In genomic region chr12:6427796-6428195, GRCh38 we compare ENCODE assay signal across 11 cellular contexts. TPM values are rescaled to one million over a fixed set of nuclear protein-coding genes. Genes with fewer than 3 reads are reported as not detected.
DNase-seq lines count a peak whose midpoint lies in the region; ATAC-seq, FAIRE-seq and TF ChIP-seq lines count a peak whose summit lies in the region.
"Not testable (repeated sequence)": the region's sequence is repeated elsewhere in the genome, so short reads cannot be mapped to it uniquely, and the experiment has no call there.
"Had no signal": no experiment of that assay in that cellular context is flagged by ENCODE, and none has a peak within 500 bp of the region (broad histone marks: within the 10 kb centered on the region; RNA-seq: fewer than 3 reads in every experiment).

No MANE protein-coding gene starts in this region.

- 1% methylated on average over 10 of the region's 10 CpGs for WGBS in GM12878 (ENCODE audit: insufficient coverage, insufficient replicate concordance, low lambda C conversion rate, missing lambda C conversion rate)

- not testable (repeated sequence) for ATAC-seq in activated T-helper 17 cell treated with anti-CD3 and anti-CD28 coated beads, Interleukin-2, amount 50 U/mL, for 72 hours (replicated peaks); GM12878; stimulated activated naive CD8-positive, alpha-beta T cell treated with anti-CD3 and anti-CD28 coated beads, Interleukin-15, Interleukin-2, amounts not matched to agents 100 U/mL and 50 U/mL, for 24 hours

- intact Hi-C loops in activated CD4-positive, alpha-beta memory T cell treated with anti-CD3 and anti-CD28 coated beads for 36 hours (cut with micrococcal nuclease) = loop anchor here (1.0 to 10.0 kb wide), 7 partner anchors 16 to 425 kb away; partner anchors contain the start of genes CDCA3, CHD4, USP5 and ZNF384
- intact Hi-C loops in GM12878 (cut with micrococcal nuclease; ENCODE audit: unreplicated experiment) = loop anchor here (1.0 kb wide), 4 partner anchors 16 to 66 kb away; partner anchors contain the start of gene MRPL51

- SMC1A ChIA-PET in GM12878 (lab: Charles Lee; ENCODE audit: uncharacterized antibody, unreplicated experiment) = interaction anchor here (1.3 to 8.1 kb wide), 7 partner anchors 15 to 89 kb away, joined by 4 to 211 read pairs (median 51); partner anchors contain the start of genes CD27, MRPL51, TAPBPL and VAMP1

- not testable (repeated sequence) for H3K36me3 Mint-ChIP-seq in activated CD4-positive, alpha-beta memory T cell treated with anti-CD3 and anti-CD28 coated beads for 36 hours; activated T-helper 17 cell treated with anti-CD3 and anti-CD28 coated beads, Interleukin-2, amount 50 U/mL, for 72 hours (ENCODE audit: low read depth)

- peak; percentile 40; the same call in 1 of the 2 replicates for TF ChIP-seq POLR2A in Raji (IDR thresholded peaks at IDR 0.05; ENCODE audit: insufficient read depth, low read depth, low read length)
- not testable (repeated sequence) for TF ChIP-seq POLR2A in GM12878 (IDR thresholded peaks at IDR 0.05; ENCODE audit: low read depth, low read length)

- H3K27ac Mint-ChIP-seq in activated CD4-positive, alpha-beta memory T cell treated with anti-CD3 and anti-CD28 coated beads for 36 hours = peak overlapping the region; percentile 99
- peak overlapping the region; percentile 99 for H3K27ac Mint-ChIP-seq in activated T-helper 17 cell treated with anti-CD3 and anti-CD28 coated beads, Interleukin-2, amount 50 U/mL, for 72 hours

- not testable (repeated sequence) for TF ChIP-seq EP300 in GM12878 (IDR thresholded peaks at IDR 0.05; ENCODE audit: borderline replicate concordance in 1 of 2, control insufficient read depth in 1 of 2, low read depth in 2 of 2, low read length in 2 of 2)

- H3K9ac ChIP-seq in BLaER1 treated with 17β-estradiol and CSF1 and Interleukin-3, amounts not matched to agents 10 nM and 100 nM = peak overlapping the region in 10 of 11 experiments; percentile 69 to 89 (median 84); a peak in 19 of 22 replicates
- peak overlapping the region; percentile 71 for H3K9ac ChIP-seq in GM12878 (ENCODE audit: control insufficient read depth, insufficient read depth, low read length)

- BruUV-seq in GM12878 (replicated peaks; lab: Mats Ljungman, UMichigan) = not testable (repeated sequence)

- RAD21 ChIA-PET in GM12878 (lab: Charles Lee; ENCODE audit: unreplicated experiment) = interaction anchor here (1.3 to 7.6 kb wide), 9 partner anchors 11 to 110 kb away, joined by 4 to 151 read pairs (median 55); partner anchors contain the start of genes CD27 and TAPBPL

- H2AFZ ChIP-seq in GM12878 (ENCODE audit: control insufficient read depth, low read depth, low read length) = not testable (repeated sequence)

- not testable (repeated sequence) for H3K27me3 ChIP-seq in BLaER1 treated with 17β-estradiol and CSF1 and Interleukin-3, amounts not matched to agents 10 nM and 100 nM; GM12878 (replicated peaks in 1 of 2; ENCODE audit: control insufficient read depth in 2 of 2, insufficient read depth in 2 of 2, low read length in 1 of 2)

- TF ChIP-seq RAD21 in GM12878 (IDR thresholded peaks at IDR 0.05; ENCODE audit: insufficient read depth, low read depth, low read length) = not testable (repeated sequence)

- H3K9me3 Mint-ChIP-seq in activated CD4-positive, alpha-beta memory T cell treated with anti-CD3 and anti-CD28 coated beads for 36 hours; activated T-helper 17 cell treated with anti-CD3 and anti-CD28 coated beads, Interleukin-2, amount 50 U/mL, for 72 hours: not testable (repeated sequence)

- H3K4me1 Mint-ChIP-seq in activated CD4-positive, alpha-beta memory T cell treated with anti-CD3 and anti-CD28 coated beads for 36 hours (ENCODE audit: low read depth) = peaks cover 68% of the 10 kb centered on the region
- peaks cover 36% of the 10 kb centered on the region for H3K4me1 Mint-ChIP-seq in activated T-helper 17 cell treated with anti-CD3 and anti-CD28 coated beads, Interleukin-2, amount 50 U/mL, for 72 hours

- not testable (repeated sequence) for DNase-seq in GM12865 (ENCODE audit: low read depth); activated CD4-positive, alpha-beta memory T cell treated with anti-CD3 and anti-CD28 coated beads for 36 hours; GM12878 (ENCODE audit: low read depth, low spot score)
- peak; percentile 35 for DNase-seq in mesenteric fat pad (ENCODE audit: low spot score)
- peak; percentile 5 for DNase-seq in stimulated activated naive CD8-positive, alpha-beta T cell treated with anti-CD3 and anti-CD28 coated beads, Interleukin-15, Interleukin-2, amounts not matched to agents 100 U/mL and 50 U/mL, for 24 hours

- H3K4me3 Mint-ChIP-seq in activated CD4-positive, alpha-beta memory T cell treated with anti-CD3 and anti-CD28 coated beads for 36 hours = peak overlapping the region; percentile 82
- H3K4me3 Mint-ChIP-seq in activated T-helper 17 cell treated with anti-CD3 and anti-CD28 coated beads, Interleukin-2, amount 50 U/mL, for 72 hours = peak overlapping the region; percentile 85

- not testable (repeated sequence) for H3K79me2 ChIP-seq in GM12878 (ENCODE audit: control insufficient read depth, insufficient read depth, low read length)

- not testable (repeated sequence) for H3K9me3 ChIP-seq in BLaER1 treated with 17β-estradiol and CSF1 and Interleukin-3, amounts not matched to agents 10 nM and 100 nM (replicated peaks in 1 of 11); GM12878 (replicated peaks; ENCODE audit: control insufficient read depth, insufficient read depth, low read length)

- POLR2A ChIA-PET in activated CD4-positive, alpha-beta memory T cell treated with anti-CD3 and anti-CD28 coated beads for 36 hours (lab: Charles Lee) = interaction anchor here (1.0 to 6.3 kb wide), 6 partner anchors 16 to 112 kb away, joined by 3 to 80 read pairs (median 30); partner anchors contain the start of genes CD27, GAPDH, TAPBPL and VAMP1
- POLR2A ChIA-PET in GM12878 (lab: Charles Lee) = interaction anchor here (0.7 to 7.3 kb wide), 11 partner anchors 14 to 92 kb away, joined by 3 to 134 read pairs (median 7); partner anchors contain the start of genes CD27, TAPBPL and VAMP1

- peak overlapping the region in 7 of 10 experiments; percentile 21 to 62 (median 49); a peak in 9 of 20 replicates for H3K4me3 ChIP-seq in BLaER1 treated with 17β-estradiol and CSF1 and Interleukin-3, amounts not matched to agents 10 nM and 100 nM
- peak overlapping the region; percentile 8 for H3K4me3 ChIP-seq in GM12865 (ENCODE audit: low read depth, low read length)
- H3K4me3 ChIP-seq in GM12878 = peak overlapping the region; percentile 45

- H3K27me3 Mint-ChIP-seq in activated CD4-positive, alpha-beta memory T cell treated with anti-CD3 and anti-CD28 coated beads for 36 hours; activated T-helper 17 cell treated with anti-CD3 and anti-CD28 coated beads, Interleukin-2, amount 50 U/mL, for 72 hours: not testable (repeated sequence)

- H3K4me2 ChIP-seq in BLaER1 treated with 17β-estradiol and CSF1 and Interleukin-3, amounts not matched to agents 10 nM and 100 nM = peak overlapping the region; percentile 81 to 96 (median 93)
- H3K4me2 ChIP-seq in GM12878 (ENCODE audit: control insufficient read depth, insufficient read depth) = peak overlapping the region; percentile 82

- in situ Hi-C loops in GM12878 (cut with MboI) = loop anchor here (5.0 kb wide), 2 partner anchors 35 to 105 kb away; partner anchors contain the start of gene GAPDH

- TF ChIP-seq CTCF in GM12865 (IDR thresholded peaks at IDR 0.05; ENCODE audit: insufficient read depth, low read depth, low read length, missing control alignments); GM12878 (IDR thresholded peaks at IDR 0.05 in 2 of 3, conservative IDR thresholded peaks at IDR 0.05 in 1 of 3; ENCODE audit: control insufficient read depth in 2 of 3, extremely low read depth in 1 of 3, insufficient read depth in 1 of 3, low read depth in 3 of 3, low read length in 3 of 3): not testable (repeated sequence)

- CTCF ChIA-PET in activated CD4-positive, alpha-beta memory T cell treated with anti-CD3 and anti-CD28 coated beads for 36 hours (lab: Charles Lee) = interaction anchor here (1.4 to 7.6 kb wide), 4 partner anchors 16 to 110 kb away, joined by 4 to 288 read pairs (median 10); partner anchors contain the start of genes CD27 and VAMP1
- CTCF ChIA-PET in GM12878 (lab: Yijun Ruan, JAX) = interaction anchor here (0.9 to 8.1 kb wide), 10 partner anchors 12 to 130 kb away, joined by 3 to 240 read pairs (median 5); partner anchors contain the start of genes CD27 and VAMP1

- H3K36me3 ChIP-seq in BLaER1 treated with 17β-estradiol and CSF1 and Interleukin-3, amounts not matched to agents 10 nM and 100 nM; GM12878 (ENCODE audit: control insufficient read depth in 2 of 2, insufficient read depth in 2 of 2, low read length in 1 of 2): not testable (repeated sequence)

- H3K4me1 ChIP-seq in BLaER1 treated with 17β-estradiol and CSF1 and Interleukin-3, amounts not matched to agents 10 nM and 100 nM = peaks cover 80 to 99% (median 91%) of the 10 kb centered on the region in 10 experiments
- peaks cover 81% of the 10 kb centered on the region for H3K4me1 ChIP-seq in GM12878 (ENCODE audit: control insufficient read depth, insufficient read depth, low read length)

- peak overlapping the region in 10 of 11 experiments; percentile 82 to 98 (median 96); a peak in 20 of 22 replicates for H3K27ac ChIP-seq in BLaER1 treated with 17β-estradiol and CSF1 and Interleukin-3, amounts not matched to agents 10 nM and 100 nM
- H3K27ac ChIP-seq in GM12878 (ENCODE audit: control insufficient read depth, insufficient read depth) = peak overlapping the region; percentile 95

- not testable (repeated sequence) for FAIRE-seq in GM12878 (lab: Jason Lieb, UNC)

- not testable (repeated sequence) for H4K20me1 ChIP-seq in BLaER1 treated with 17β-estradiol and CSF1 and Interleukin-3, amounts not matched to agents 10 nM and 100 nM; GM12878 (ENCODE audit: control insufficient read depth, insufficient read depth)

RNA-seq across cellular contexts. Expression of gene CD27, which starts 17.0 kb away (rescaled TPM):
- 10 to 100 TPM; 36.5 to 39.3 TPM for total RNA-seq in activated CD4-positive, alpha-beta memory T cell treated with anti-CD3 and anti-CD28 coated beads for 36 hours
- total RNA-seq in activated T-helper 17 cell treated with anti-CD3 and anti-CD28 coated beads, Interleukin-2, amount 50 U/mL, for 72 hours = 10 to 100 TPM; 21.1 to 42.1 TPM
- total RNA-seq in GM12878 (2013; cell fraction: nucleolus; rRNA removed) = 30.2 TPM in 2 replicates
- total RNA-seq in GM12878 (2014; rRNA removed) (164 and 184 TPM in 2 replicates), GM12878 (2014; rRNA removed; fragmentation: Illumina TruSeq; extraction: Trizol) (66.8 and 66.9 TPM in 2 replicates), GM12878 (2021) (116 and 117 TPM in 2 replicates), mesenteric fat pad (not detected)
- polyA plus RNA-seq in GM12878 (2011; ENCODE audit: low read depth) = 81.7 TPM
- polyA plus RNA-seq in GM12878 (2011; rRNA removed) (14.7 and 32.0 TPM in 2 replicates), GM12878 (2014; fragmentation: Illumina TruSeq; extraction: Trizol) (24.2 and 96.1 TPM in 2 replicates), GM12878 (2014; fragmentation: Nextera tagmentation; extraction: Ambion mirVana) (10 to 100 TPM in 1 of 2 experiments, 1 to 10 TPM in 1; 4.9 to 15.0 TPM), GM12878 (2014; rRNA removed) (140 and 158 TPM in 2 replicates), GM12878 (2016; fragmentation: Nextera tagmentation; extraction: Ambion mirVana) (100 to 1,000 TPM; 127 to 135 TPM)
- polyA plus RNA-seq in GM12878 (2011; cell fraction: cytosol; rRNA removed) = 51.3 and 56.6 TPM in 2 replicates
- 21.4 TPM in 2 replicates for polyA plus RNA-seq in GM12878 (2011; cell fraction: nucleus; rRNA removed)
- 142 and 178 TPM in 2 replicates for polyA plus RNA-seq in GM12878 (2012)
- 24.5 and 40.9 TPM in 2 replicates for polyA minus RNA-seq in GM12878 (2011; rRNA and poly(A)+ RNA removed)
- polyA minus RNA-seq in GM12878 (2011; cell fraction: cytosol; rRNA and poly(A)+ RNA removed) = 11.7 and 13.5 TPM in 2 replicates
- polyA minus RNA-seq in GM12878 (2011; cell fraction: nucleus; rRNA and poly(A)+ RNA removed) = 8.7 and 10.6 TPM in 2 replicates
- total RNA-seq: A172, GM23338, NCI-H460 had no signal

RNA-seq across cellular contexts. Expression of gene TAPBPL, which starts 24.0 kb away (rescaled TPM):
- total RNA-seq in activated CD4-positive, alpha-beta memory T cell treated with anti-CD3 and anti-CD28 coated beads for 36 hours = 10 to 100 TPM; 33.4 to 35.0 TPM
- 10 to 100 TPM; 24.1 to 28.2 TPM for total RNA-seq in activated T-helper 17 cell treated with anti-CD3 and anti-CD28 coated beads, Interleukin-2, amount 50 U/mL, for 72 hours
- 134 and 138 TPM in 2 replicates for total RNA-seq in GM12878 (2013; cell fraction: nucleolus; rRNA removed)
- total RNA-seq in GM12878 (2014; rRNA removed) (39.1 and 40.4 TPM in 2 replicates), GM12878 (2014; rRNA removed; fragmentation: Illumina TruSeq; extraction: Trizol) (24.7 and 25.0 TPM in 2 replicates), GM12878 (2021) (26.4 and 29.0 TPM in 2 replicates), mesenteric fat pad (13.0 TPM)
- polyA plus RNA-seq in GM12878 (2011; ENCODE audit: low read depth) = 11.0 TPM
- polyA plus RNA-seq in GM12878 (2011; rRNA removed) (28.5 and 45.0 TPM in 2 replicates), GM12878 (2014; fragmentation: Illumina TruSeq; extraction: Trizol) (13.0 and 26.4 TPM in 2 replicates), GM12878 (2014; fragmentation: Nextera tagmentation; extraction: Ambion mirVana) (10 to 100 TPM; 12.4 to 20.9 TPM), GM12878 (2014; rRNA removed) (40.4 and 43.1 TPM in 2 replicates), GM12878 (2016; fragmentation: Nextera tagmentation; extraction: Ambion mirVana) (10 to 100 TPM; 33.3 to 39.9 TPM)
- 58.4 and 72.0 TPM in 2 replicates for polyA plus RNA-seq in GM12878 (2011; cell fraction: cytosol; rRNA removed)
- polyA plus RNA-seq in GM12878 (2011; cell fraction: nucleus; rRNA removed) = 125 and 140 TPM in 2 replicates
- 28.1 and 29.4 TPM in 2 replicates for polyA plus RNA-seq in GM12878 (2012)
- 33.4 and 60.3 TPM in 2 replicates for polyA minus RNA-seq in GM12878 (2011; rRNA and poly(A)+ RNA removed)
- polyA minus RNA-seq in GM12878 (2011; cell fraction: cytosol; rRNA and poly(A)+ RNA removed) = 11.2 and 13.9 TPM in 2 replicates
- polyA minus RNA-seq in GM12878 (2011; cell fraction: nucleus; rRNA and poly(A)+ RNA removed) = 36.0 and 56.5 TPM in 2 replicates

RNA-seq across cellular contexts. Expression of gene VAMP1, which starts 42.7 kb away (rescaled TPM):
- 10 to 100 TPM; 27.7 to 30.2 TPM for total RNA-seq in activated CD4-positive, alpha-beta memory T cell treated with anti-CD3 and anti-CD28 coated beads for 36 hours
- total RNA-seq in activated T-helper 17 cell treated with anti-CD3 and anti-CD28 coated beads, Interleukin-2, amount 50 U/mL, for 72 hours = 10 to 100 TPM; 19.9 to 81.8 TPM
- 46.0 and 47.7 TPM in 2 replicates for total RNA-seq in GM12878 (2013; cell fraction: nucleolus; rRNA removed)
- total RNA-seq in GM12878 (2014; rRNA removed) (28.9 and 31.5 TPM in 2 replicates), GM12878 (2014; rRNA removed; fragmentation: Illumina TruSeq; extraction: Trizol) (14.8 and 16.6 TPM in 2 replicates), GM12878 (2021) (26.0 and 26.2 TPM in 2 replicates), mesenteric fat pad (5.8 TPM)
- 23.5 TPM for polyA plus RNA-seq in GM12878 (2011; ENCODE audit: low read depth)
- polyA plus RNA-seq in GM12878 (2011; rRNA removed) (37.1 and 41.3 TPM in 2 replicates), GM12878 (2014; fragmentation: Illumina TruSeq; extraction: Trizol) (32.3 and 36.1 TPM in 2 replicates), GM12878 (2014; fragmentation: Nextera tagmentation; extraction: Ambion mirVana) (1 to 10 TPM; 4.8 to 8.8 TPM), GM12878 (2014; rRNA removed) (121 and 123 TPM in 2 replicates), GM12878 (2016; fragmentation: Nextera tagmentation; extraction: Ambion mirVana) (10 to 100 TPM; 25.9 to 28.9 TPM)
- polyA plus RNA-seq in GM12878 (2011; cell fraction: cytosol; rRNA removed) = 43.5 and 45.8 TPM in 2 replicates
- 155 and 209 TPM in 2 replicates for polyA plus RNA-seq in GM12878 (2011; cell fraction: nucleus; rRNA removed)
- polyA plus RNA-seq in GM12878 (2012) = 33.3 and 39.4 TPM in 2 replicates
- 15.5 and 19.4 TPM in 2 replicates for polyA minus RNA-seq in GM12878 (2011; rRNA and poly(A)+ RNA removed)
- polyA minus RNA-seq in GM12878 (2011; cell fraction: cytosol; rRNA and poly(A)+ RNA removed) = 8.6 and 14.3 TPM in 2 replicates
- 19.2 and 24.9 TPM in 2 replicates for polyA minus RNA-seq in GM12878 (2011; cell fraction: nucleus; rRNA and poly(A)+ RNA removed)

RNA-seq across cellular contexts. Expression of gene LTBR, which starts 43.8 kb away (rescaled TPM):
- total RNA-seq in activated CD4-positive, alpha-beta memory T cell treated with anti-CD3 and anti-CD28 coated beads for 36 hours = 1 to 10 TPM; 1.5 to 1.9 TPM
- total RNA-seq in activated T-helper 17 cell treated with anti-CD3 and anti-CD28 coated beads, Interleukin-2, amount 50 U/mL, for 72 hours = under 1 TPM; 0.56 to 0.61 TPM
- not detected in 2 replicates for total RNA-seq in GM12878 (2013; cell fraction: nucleolus; rRNA removed)
- total RNA-seq in GM12878 (2014; rRNA removed) (not detected in 2 replicates), GM12878 (2014; rRNA removed; fragmentation: Illumina TruSeq; extraction: Trizol) (not detected in 2 replicates), GM12878 (2021) (0.44 and 0.45 TPM in 2 replicates), mesenteric fat pad (161 TPM)
- polyA plus RNA-seq in GM12878 (2011; ENCODE audit: low read depth) = not detected
- polyA plus RNA-seq in GM12878 (2011; rRNA removed) (not detected in 2 replicates), GM12878 (2014; fragmentation: Illumina TruSeq; extraction: Trizol) (not detected in 2 replicates), GM12878 (2014; fragmentation: Nextera tagmentation; extraction: Ambion mirVana) (not detected), GM12878 (2014; rRNA removed) (not detected in 2 replicates), GM12878 (2016; fragmentation: Nextera tagmentation; extraction: Ambion mirVana) (under 1 TPM in 1 of 2 experiments, not detected in 1; 0.24 TPM)
- not detected in 2 replicates for polyA plus RNA-seq in GM12878 (2011; cell fraction: cytosol; rRNA removed)
- 0.07 TPM in 1 of 2 replicates, not detected in the other for polyA plus RNA-seq in GM12878 (2011; cell fraction: nucleus; rRNA removed)
- polyA plus RNA-seq in GM12878 (2012) = 0.23 and 0.31 TPM in 2 replicates
- polyA minus RNA-seq in GM12878 (2011; rRNA and poly(A)+ RNA removed) = not detected in 2 replicates
- 0.94 and 4.8 TPM in 2 replicates for polyA minus RNA-seq in GM12878 (2011; cell fraction: cytosol; rRNA and poly(A)+ RNA removed)
- 0.48 and 2.2 TPM in 2 replicates for polyA minus RNA-seq in GM12878 (2011; cell fraction: nucleus; rRNA and poly(A)+ RNA removed)
- total RNA-seq: A172 had no signal

RNA-seq across cellular contexts. Expression of gene SCNN1A, which starts 52.4 kb away (rescaled TPM):
- under 1 TPM; 0.17 to 0.26 TPM for total RNA-seq in activated CD4-positive, alpha-beta memory T cell treated with anti-CD3 and anti-CD28 coated beads for 36 hours
- total RNA-seq in activated T-helper 17 cell treated with anti-CD3 and anti-CD28 coated beads, Interleukin-2, amount 50 U/mL, for 72 hours = 1 to 10 TPM in 1 of 2 donors, not detected in 1; 1.6 TPM
- total RNA-seq in GM12878 (2013; cell fraction: nucleolus; rRNA removed) = not detected in 2 replicates
- total RNA-seq in GM12878 (2014; rRNA removed) = not detected in 2 replicates
- not detected in 2 replicates for total RNA-seq in GM12878 (2014; rRNA removed; fragmentation: Illumina TruSeq; extraction: Trizol)
- 0.56 and 0.69 TPM in 2 replicates for total RNA-seq in GM12878 (2021)
- polyA plus RNA-seq in GM12878 (2011; ENCODE audit: low read depth) = not detected
- not detected in 2 replicates for polyA plus RNA-seq in GM12878 (2011; rRNA removed)
- not detected in 2 replicates for polyA plus RNA-seq in GM12878 (2011; cell fraction: cytosol; rRNA removed)
- not detected in 2 replicates for polyA plus RNA-seq in GM12878 (2011; cell fraction: nucleus; rRNA removed)
- polyA plus RNA-seq in GM12878 (2012) = not detected in 2 replicates
- not detected in 2 replicates for polyA plus RNA-seq in GM12878 (2014; fragmentation: Illumina TruSeq; extraction: Trizol)
- not detected for polyA plus RNA-seq in GM12878 (2014; fragmentation: Nextera tagmentation; extraction: Ambion mirVana)
- polyA plus RNA-seq in GM12878 (2014; rRNA removed) = 0.03 TPM in 1 of 2 replicates, not detected in the other
- under 1 TPM in 1 of 2 experiments, not detected in 1; 0.14 TPM for polyA plus RNA-seq in GM12878 (2016; fragmentation: Nextera tagmentation; extraction: Ambion mirVana)
- polyA minus RNA-seq in GM12878 (2011; rRNA and poly(A)+ RNA removed) = not detected in 2 replicates
- polyA minus RNA-seq in GM12878 (2011; cell fraction: cytosol; rRNA and poly(A)+ RNA removed) = not detected in 2 replicates
- not detected in 2 replicates for polyA minus RNA-seq in GM12878 (2011; cell fraction: nucleus; rRNA and poly(A)+ RNA removed)
- total RNA-seq in mesenteric fat pad = 3.3 TPM

Comparison
In these comparisons a context has a peak if more than half of its experiments do, and no peak if none do; other contexts are left out.
1. RNA of gene CD27, which starts 17.0 kb away (total RNA-seq): 30.2 to 184 TPM in GM12878, 21.1 to 42.1 TPM in activated T-helper 17 cell treated with anti-CD3 and anti-CD28 coated beads, Interleukin-2, amount 50 U/mL, for 72 hours and 36.5 to 39.3 TPM in activated CD4-positive, alpha-beta memory T cell treated with anti-CD3 and anti-CD28 coated beads for 36 hours; not detected in mesenteric fat pad (single experiment); every median in the first group is over 10 times any median in the second.
2. Peak in every context shown above with its lines, with median percentiles within 50 percentile points of each other: H3K4me3 ChIP-seq.